In the genomic region with DNA sequence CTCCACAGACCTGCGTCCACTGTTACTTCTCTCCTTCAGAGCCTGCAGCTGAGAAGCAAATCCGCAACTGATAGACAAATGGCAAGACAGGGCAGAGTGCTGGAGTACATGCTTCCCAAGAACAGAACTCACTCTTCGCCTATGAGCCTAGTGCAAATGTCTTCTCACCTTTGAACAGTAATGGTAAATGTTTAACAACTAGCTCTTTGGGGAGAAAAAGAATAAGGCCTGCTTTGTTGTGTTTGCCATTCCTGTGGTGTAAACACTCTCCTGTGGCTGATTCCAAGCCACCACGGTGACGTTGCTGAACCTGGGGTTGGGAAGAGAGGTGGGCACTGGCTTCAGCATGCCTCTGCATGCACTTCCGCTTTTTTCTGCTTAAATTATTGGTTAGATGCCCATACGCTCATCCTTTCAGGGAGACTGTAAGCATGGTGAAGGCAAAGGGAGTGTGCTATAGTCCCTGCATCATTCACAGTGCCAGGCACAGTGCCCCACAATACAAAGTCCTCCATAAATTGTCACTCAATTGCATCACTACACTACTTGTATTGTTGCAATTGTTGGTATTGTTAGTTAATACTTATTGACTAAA, we compare ENCODE assay signal across 24 cellular contexts.
"Had no signal": no experiment of that assay in that cellular context is flagged by ENCODE, and none has a peak within 500 bp of the region (broad histone marks: within the 10 kb centered on the region; RNA-seq: fewer than 3 reads in every experiment).

No MANE protein-coding gene starts in this region.

- H3K4me3 Mint-ChIP-seq: activated CD8-positive, alpha-beta T cell treated with anti-CD3 and anti-CD28 coated beads, Interleukin-2, amount 10 ng/mL, durations not matched to agents 7 days and 5 days; activated naive CD4-positive, alpha-beta T cell treated with anti-CD3 and anti-CD28 coated beads, Interleukin-2, amount 50 U/mL, for 24 hours; activated T-helper 1 cell treated with anti-CD3 and anti-CD28 coated beads, Interleukin-12 subunit alpha, Interleukin-12 subunit beta, Interleukin-2, Interleukin-4 antibody, amounts not matched to agents 30 ng/mL and 10 ng/mL and 1 ng/mL, durations not matched to agents 14 hours and 24 hours and 36 hours; immature natural killer cell; naive B cell; neural crest cell; T-cell; T-helper 2 cell treated with Interferon-gamma antibody and Interleukin-4, amounts not matched to agents 5 μg/mL and 100 μg/mL, for 36 hours had no signal

- H3K27me3 Mint-ChIP-seq: activated naive CD4-positive, alpha-beta T cell treated with anti-CD3 and anti-CD28 coated beads, Interleukin-2, amount 50 U/mL, for 24 hours had no signal

- ATAC-seq: activated CD8-positive, alpha-beta T cell treated with anti-CD3 and anti-CD28 coated beads, Interleukin-2, amount 10 ng/mL, durations not matched to agents 7 days and 5 days; stimulated activated naive CD8-positive, alpha-beta T cell treated with anti-CD3 and anti-CD28 coated beads, Interleukin-15, Interleukin-2, amounts not matched to agents 100 U/mL and 50 U/mL, for 24 hours; T-cell had no signal

- DNase-seq: activated CD4-positive, alpha-beta T cell treated with anti-CD3 and anti-CD28 coated beads for 1 hour; activated CD4-positive, alpha-beta T cell treated with anti-CD3 and anti-CD28 coated beads, Interleukin-2, amount 50 U/mL, for 1 hour; activated CD8-positive, alpha-beta T cell treated with anti-CD3 and anti-CD28 coated beads, Interleukin-2, amount 10 ng/mL, durations not matched to agents 7 days and 5 days; activated gamma-delta T cell treated with Interleukin-2 at 50 U/mL for 16 hours; anterior cingulate cortex; brain microvascular endothelial cell; caudate nucleus; dermis blood vessel endothelial cell; effector CD8-positive, alpha-beta T cell; erythroblast; foreskin fibroblast; immature natural killer cell; mesendoderm; naive B cell; occipital lobe; posterior cingulate gyrus; stimulated activated CD4-positive, alpha-beta T cell treated with anti-CD3 and anti-CD28 coated beads, Interleukin-4, amount 100 ng/mL, for 24 hours; stimulated activated naive CD8-positive, alpha-beta T cell treated with anti-CD3 and anti-CD28 coated beads, Interleukin-15, Interleukin-2, amounts not matched to agents 100 U/mL and 50 U/mL, for 24 hours; T-cell; WERI-Rb-1 had no signal

- H3K27me3 ChIP-seq: brain microvascular endothelial cell had no signal

- H3K27ac ChIP-seq: brain microvascular endothelial cell, WERI-Rb-1 had no signal

- H3K9me3 Mint-ChIP-seq: activated naive CD4-positive, alpha-beta T cell treated with anti-CD3 and anti-CD28 coated beads, Interleukin-2, amount 50 U/mL, for 24 hours; activated T-helper 1 cell treated with anti-CD3 and anti-CD28 coated beads, Interleukin-12 subunit alpha, Interleukin-12 subunit beta, Interleukin-2, Interleukin-4 antibody, amounts not matched to agents 30 ng/mL and 10 ng/mL and 1 ng/mL, durations not matched to agents 14 hours and 24 hours and 36 hours; immature natural killer cell; naive B cell; neural crest cell; T-cell; T-helper 2 cell treated with Interferon-gamma antibody and Interleukin-4, amounts not matched to agents 5 μg/mL and 100 μg/mL, for 36 hours had no signal

- H3K36me3 ChIP-seq: brain microvascular endothelial cell, WERI-Rb-1 had no signal

- H3K36me3 Mint-ChIP-seq: activated naive CD4-positive, alpha-beta T cell treated with anti-CD3 and anti-CD28 coated beads, Interleukin-2, amount 50 U/mL, for 24 hours; immature natural killer cell; naive B cell; T-cell had no signal

- H3K4me1 Mint-ChIP-seq: activated naive CD4-positive, alpha-beta T cell treated with anti-CD3 and anti-CD28 coated beads, Interleukin-2, amount 50 U/mL, for 24 hours; immature natural killer cell had no signal

- H3K27ac Mint-ChIP-seq: activated CD8-positive, alpha-beta T cell treated with anti-CD3 and anti-CD28 coated beads, Interleukin-2, amount 10 ng/mL, durations not matched to agents 7 days and 5 days; activated naive CD4-positive, alpha-beta T cell treated with anti-CD3 and anti-CD28 coated beads, Interleukin-2, amount 50 U/mL, for 24 hours; activated T-helper 1 cell treated with anti-CD3 and anti-CD28 coated beads, Interleukin-12 subunit alpha, Interleukin-12 subunit beta, Interleukin-2, Interleukin-4 antibody, amounts not matched to agents 30 ng/mL and 10 ng/mL and 1 ng/mL, durations not matched to agents 14 hours and 24 hours and 36 hours; naive B cell; T-cell; T-helper 2 cell treated with Interferon-gamma antibody and Interleukin-4, amounts not matched to agents 5 μg/mL and 100 μg/mL, for 36 hours had no signal
